19 cellular contexts compared by ENCODE assay signal in genomic region chr16:84592718-84593117, GRCh38. TPM values are rescaled to one million over a fixed set of nuclear protein-coding genes. Genes with fewer than 3 reads are reported as not detected.
DNase-seq lines count a peak whose midpoint lies in the region; ATAC-seq, FAIRE-seq and TF ChIP-seq lines count a peak whose summit lies in the region.
"Had no signal": no experiment of that assay in that cellular context is flagged by ENCODE, and none has a peak within 500 bp of the region (broad histone marks: within the 10 kb centered on the region; RNA-seq: fewer than 3 reads in every experiment).

No MANE protein-coding gene starts in this region.

- H3K27me3 ChIP-seq in ovary: no peaks in the 10 kb centered on the region

- TF ChIP-seq CTCF in neural crest cell (conservative IDR thresholded peaks at IDR 0.05) (no peak), ovary (IDR thresholded peaks at IDR 0.05) (no peak)

- no peaks in the 10 kb centered on the region for H3K9me3 ChIP-seq in ovary
- H3K9me3 ChIP-seq: A549 had no signal

- H3K27ac Mint-ChIP-seq in activated CD4-positive, alpha-beta T cell treated with anti-CD3 and anti-CD28 coated beads for 36 hours: peak overlapping the region; percentile 84
- peak overlapping the region; percentile 34 for H3K27ac Mint-ChIP-seq in activated T-helper 17 cell treated with anti-CD3 and anti-CD28 coated beads, Interleukin-2, amount 50 U/mL, for 72 hours
- H3K27ac Mint-ChIP-seq in neural crest cell (ENCODE audit: unreplicated experiment): peak overlapping the region; percentile 57

- H3K27me3 Mint-ChIP-seq in activated CD4-positive, alpha-beta T cell treated with anti-CD3 and anti-CD28 coated beads for 36 hours: no peaks in the 10 kb centered on the region
- no peaks in the 10 kb centered on the region for H3K27me3 Mint-ChIP-seq in activated T-helper 17 cell treated with anti-CD3 and anti-CD28 coated beads, Interleukin-2, amount 50 U/mL, for 72 hours
- no peaks in the 10 kb centered on the region for H3K27me3 Mint-ChIP-seq in neural crest cell (ENCODE audit: low read depth)

- intact Hi-C loops in activated CD4-positive, alpha-beta T cell treated with anti-CD3 and anti-CD28 coated beads for 36 hours (cut with DNase I, micrococcal nuclease): no loop called here
- intact Hi-C loops in ovary (cut with DNase I): no loop called here

- TF ChIP-seq POLR2A in GM12892 (IDR thresholded peaks at IDR 0.05; ENCODE audit: low read depth, low read length) (0 out of 2 replicates have a peak, but pooled peaks have one; percentile 23), ovary (IDR thresholded peaks at IDR 0.05) (no peak)

- H3K36me3 Mint-ChIP-seq in activated CD4-positive, alpha-beta T cell treated with anti-CD3 and anti-CD28 coated beads for 36 hours (ENCODE audit: low read depth): peaks cover 55% of the 10 kb centered on the region
- H3K36me3 Mint-ChIP-seq in activated T-helper 17 cell treated with anti-CD3 and anti-CD28 coated beads, Interleukin-2, amount 50 U/mL, for 72 hours (ENCODE audit: low read depth): peaks cover 78% of the 10 kb centered on the region
- peaks cover 26% of the 10 kb centered on the region for H3K36me3 Mint-ChIP-seq in neural crest cell (ENCODE audit: low read depth)

- H3K4me3 ChIP-seq in ovary: no peak overlapping the region
- H3K4me3 ChIP-seq: A549 had no signal

- H3K4me3 Mint-ChIP-seq in activated CD4-positive, alpha-beta T cell treated with anti-CD3 and anti-CD28 coated beads for 36 hours: no peak overlapping the region
- H3K4me3 Mint-ChIP-seq in activated T-helper 17 cell treated with anti-CD3 and anti-CD28 coated beads, Interleukin-2, amount 50 U/mL, for 72 hours: peak overlapping the region; percentile 17
- peak overlapping the region; percentile 57 for H3K4me3 Mint-ChIP-seq in neural crest cell

- no peak for DNase-seq in activated CD4-positive, alpha-beta T cell treated with anti-CD3 and anti-CD28 coated beads for 36 hours
- no peak for DNase-seq in activated CD4-positive, alpha-beta T cell treated with anti-CD3 and anti-CD28 coated beads, Interleukin-2, amount 50 U/mL, for 1 hour
- DNase-seq in GM12892 (ENCODE audit: insufficient read length) (no peak), neural crest cell (ENCODE audit: low read depth, low spot score) (no peak), AML-193 (lab: John Stamatoyannopoulos, UW) (no peak), anterior cingulate cortex (lab: John Stamatoyannopoulos, UW) (no peak), ovary (no peak)
- DNase-seq: activated CD8-positive, alpha-beta memory T cell treated with anti-CD3 and anti-CD28 coated beads, Interleukin-2, amount 50 U/mL, for 48 hours; amniotic stem cell; caudate nucleus; effector memory CD4-positive, alpha-beta T cell; NCI-H1694; NCI-H226; NK-92 treated with Interleukin-12 subunit alpha and Interleukin-12 subunit beta, amount 100 ng/mL, for 24 hours; SW 1271; WERI-Rb-1 had no signal

- WGBS in ovary, 3 donors: 48 to 66% (median 60%) methylated on average over 11 of the region's 11 CpGs

- no peaks in the 10 kb centered on the region for H3K36me3 ChIP-seq in ovary
- H3K36me3 ChIP-seq: WERI-Rb-1 had no signal

- H3K9me3 Mint-ChIP-seq in activated CD4-positive, alpha-beta T cell treated with anti-CD3 and anti-CD28 coated beads for 36 hours (ENCODE audit: low read depth): no peaks in the 10 kb centered on the region
- H3K9me3 Mint-ChIP-seq in activated T-helper 17 cell treated with anti-CD3 and anti-CD28 coated beads, Interleukin-2, amount 50 U/mL, for 72 hours: no peaks in the 10 kb centered on the region
- no peaks in the 10 kb centered on the region for H3K9me3 Mint-ChIP-seq in neural crest cell

- peaks cover 7% of the 10 kb centered on the region for H3K4me1 ChIP-seq in ovary (ENCODE audit: insufficient read depth)

- H3K4me1 Mint-ChIP-seq in activated CD4-positive, alpha-beta T cell treated with anti-CD3 and anti-CD28 coated beads for 36 hours: peaks cover 52% of the 10 kb centered on the region
- H3K4me1 Mint-ChIP-seq in activated T-helper 17 cell treated with anti-CD3 and anti-CD28 coated beads, Interleukin-2, amount 50 U/mL, for 72 hours: peaks cover 36% of the 10 kb centered on the region
- H3K4me1 Mint-ChIP-seq in neural crest cell: peaks cover 55% of the 10 kb centered on the region

- ATAC-seq in activated CD4-positive, alpha-beta T cell treated with anti-CD3 and anti-CD28 coated beads for 36 hours: no peak
- no peak for ATAC-seq in activated T-helper 17 cell treated with anti-CD3 and anti-CD28 coated beads, Interleukin-2, amount 50 U/mL, for 72 hours (replicated peaks)
- ATAC-seq: A549 had no signal

- no peak overlapping the region for H3K27ac ChIP-seq in ovary
- H3K27ac ChIP-seq: A549, WERI-Rb-1 had no signal

- FAIRE-seq in GM12892 (lab: Jason Lieb, UNC): no peak
- FAIRE-seq: A549, urothelium cell line had no signal

- CTCF ChIA-PET in activated CD4-positive, alpha-beta T cell treated with anti-CD3 and anti-CD28 coated beads for 36 hours (lab: Charles Lee): interaction anchor here (0.7 kb wide), 1 partner anchor 24 kb away, joined by 3 read pairs; no protein-coding TSS in a partner anchor

- TF ChIP-seq EP300 in ovary (IDR thresholded peaks at IDR 0.05): no peak

- POLR2A ChIA-PET in activated CD4-positive, alpha-beta T cell treated with anti-CD3 and anti-CD28 coated beads for 36 hours (lab: Charles Lee): no interaction called here

RNA-seq across cellular contexts. Expression of gene COTL1, which starts 25.2 kb away (rescaled TPM):
- 100 to 1,000 TPM; 353 to 384 TPM for total RNA-seq in activated CD4-positive, alpha-beta T cell treated with anti-CD3 and anti-CD28 coated beads for 36 hours
- polyA plus RNA-seq in GM12892 (2012; ENCODE audit: missing spikeins): 375 TPM
- total RNA-seq in activated T-helper 17 cell treated with anti-CD3 and anti-CD28 coated beads, Interleukin-2, amount 50 U/mL, for 72 hours: 100 to 1,000 TPM; 250 to 505 TPM
- total RNA-seq in neural crest cell: 346 and 357 TPM in 2 replicates
- 10 to 100 TPM; 13.8 to 46.4 (median 26.1) TPM for total RNA-seq in ovary
- polyA plus RNA-seq in ovary: 10 to 100 TPM; 30.2 to 32.9 TPM

RNA-seq across cellular contexts. Expression of gene KLHL36, which starts 55.6 kb away (rescaled TPM):
- 10 to 100 TPM; 31.1 to 43.2 TPM for total RNA-seq in activated CD4-positive, alpha-beta T cell treated with anti-CD3 and anti-CD28 coated beads for 36 hours
- 11.3 TPM for polyA plus RNA-seq in GM12892 (2012; ENCODE audit: missing spikeins)
- total RNA-seq in activated T-helper 17 cell treated with anti-CD3 and anti-CD28 coated beads, Interleukin-2, amount 50 U/mL, for 72 hours: 10 to 100 TPM; 52.3 to 65.5 TPM
- total RNA-seq in neural crest cell (25.4 and 26.2 TPM in 2 replicates), ovary (10 to 100 TPM; 36.5 to 94.9 (median 60.9) TPM)
- polyA plus RNA-seq in ovary: 10 to 100 TPM; 20.7 to 27.0 TPM

Comparison
In these comparisons a context has a peak if more than half of its experiments do, and no peak if none do; other contexts are left out.
1. H3K27ac Mint-ChIP-seq: peak in every context shown above with its lines; median percentile 84 in activated CD4-positive, alpha-beta T cell treated with anti-CD3 and anti-CD28 coated beads for 36 hours; 57 in neural crest cell; 34 in activated T-helper 17 cell treated with anti-CD3 and anti-CD28 coated beads, Interleukin-2, amount 50 U/mL, for 72 hours.